In the genomic region with DNA sequence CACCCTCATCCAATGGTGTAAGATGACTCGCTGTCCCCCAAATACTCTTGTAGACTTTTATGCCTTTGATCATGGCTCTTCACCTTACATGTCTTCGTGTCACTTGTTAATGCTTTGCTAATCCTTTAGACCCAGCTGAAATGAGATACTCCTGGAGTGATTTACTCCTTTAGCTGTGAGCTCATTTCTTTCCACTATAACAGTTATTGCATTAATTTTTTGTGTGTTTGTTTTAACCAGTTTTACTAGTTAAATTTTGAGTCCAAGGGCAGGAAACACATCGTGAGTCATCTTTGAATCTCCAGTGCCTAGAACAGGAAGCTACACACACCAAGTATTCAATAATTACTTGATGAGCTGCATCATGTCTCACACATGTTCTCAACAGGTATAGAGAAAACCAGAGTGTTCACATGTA, we compare ENCODE assay signal across 9 cellular contexts. TPM values are rescaled to one million over a fixed set of nuclear protein-coding genes. Genes with fewer than 3 reads are reported as not detected.
DNase-seq lines count a peak whose midpoint lies in the region; ATAC-seq, FAIRE-seq and TF ChIP-seq lines count a peak whose summit lies in the region.
"Had no signal": no experiment of that assay in that cellular context is flagged by ENCODE, and none has a peak within 500 bp of the region (broad histone marks: within the 10 kb centered on the region; RNA-seq: fewer than 3 reads in every experiment).

No MANE protein-coding gene starts in this region.

- intact Hi-C loops in left colon (cut with DNase I, micrococcal nuclease) = no loop called here

- no peaks in the 10 kb centered on the region for H3K27me3 ChIP-seq in HL-60 (ENCODE audit: insufficient read depth, poor library complexity, severe bottlenecking)

- H3K4me3 ChIP-seq in HL-60 (replicated peaks; ENCODE audit: insufficient read depth, low read length) = no peak overlapping the region
- H3K4me3 ChIP-seq: thoracic aorta had no signal

- TF ChIP-seq CTCF in HL-60 (IDR thresholded peaks at IDR 0.05; ENCODE audit: insufficient read depth, low read length) (no peak), VCaP (conservative IDR thresholded peaks at IDR 0.05) (no peak)

- no peak for TF ChIP-seq POLR2A in GM12892 (IDR thresholded peaks at IDR 0.05; ENCODE audit: low read depth, low read length)

- no peak for FAIRE-seq in GM12892 (lab: Jason Lieb, UNC)

- DNase-seq in CD1c-positive myeloid dendritic cell (ENCODE audit: extremely low spot score) (peak; percentile 46), HL-60 (ENCODE audit: low read depth in 1 of 2, low spot score in 1 of 2) (peak in 1 of 2 experiments; percentile 25), left colon (no peak), GM12892 (ENCODE audit: insufficient read length) (no peak)

- ATAC-seq in left colon (peak; percentile 30), GM18858 (IDR thresholded peaks at IDR 0.05; ENCODE audit: unreplicated experiment) (no peak), GM19452 (IDR thresholded peaks at IDR 0.05; ENCODE audit: unreplicated experiment) (no peak), GM21825 (IDR thresholded peaks at IDR 0.05; ENCODE audit: unreplicated experiment) (no peak)

- peak overlapping the region; percentile 34 for H3K27ac ChIP-seq in HL-60 (replicated peaks)
- H3K27ac ChIP-seq in VCaP = peak overlapping the region; percentile 15; the same call in 1 of the 2 replicates
- H3K27ac ChIP-seq: thoracic aorta had no signal

RNA-seq across cellular contexts. Expression of gene CTCF, which starts 6.5 kb away (rescaled TPM):
- total RNA-seq in left colon = 10 to 100 TPM; 37.0 to 42.2 TPM
- polyA plus RNA-seq in GM12892 (2012; ENCODE audit: missing spikeins) = 25.9 TPM

RNA-seq across cellular contexts. Expression of gene RIPOR1, which starts 27.2 kb away (rescaled TPM):
- 10 to 100 TPM; 14.4 to 22.4 TPM for total RNA-seq in left colon
- 9.3 TPM for polyA plus RNA-seq in GM12892 (2012; ENCODE audit: missing spikeins)
